18 cellular contexts compared by ENCODE assay signal in the genomic region with DNA sequence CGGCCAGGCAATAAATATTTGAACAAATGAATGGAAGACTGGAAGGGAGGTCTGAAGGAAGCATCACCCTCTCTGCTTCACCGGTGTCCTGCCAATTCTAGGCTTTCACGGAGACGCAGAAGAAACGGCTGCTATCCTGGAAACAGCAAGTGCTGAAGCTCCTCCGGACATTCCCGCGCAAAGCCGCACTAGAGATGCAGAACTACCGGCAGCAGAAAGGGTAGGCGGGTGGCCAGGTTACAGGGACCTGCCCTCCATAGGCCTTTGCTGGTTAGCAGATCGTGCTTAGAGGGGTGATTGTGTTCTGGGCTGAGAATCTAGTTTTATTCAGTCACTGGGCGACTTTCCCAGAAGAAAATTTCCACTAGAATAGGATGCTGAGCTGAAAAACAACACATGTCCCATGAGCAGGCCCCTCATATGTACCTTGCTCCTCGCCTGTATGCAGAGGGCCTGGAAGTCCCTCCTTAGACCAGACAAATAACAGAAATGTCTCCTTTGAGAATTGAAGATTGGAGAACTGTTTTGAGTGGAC. TPM values are rescaled to one million over a fixed set of nuclear protein-coding genes. Genes with fewer than 3 reads are reported as not detected.
DNase-seq lines count a peak whose midpoint lies in the region; ATAC-seq and TF ChIP-seq lines count a peak whose summit lies in the region.
"Had no signal": no experiment of that assay in that cellular context is flagged by ENCODE, and none has a peak within 500 bp of the region (broad histone marks: within the 10 kb centered on the region; RNA-seq: fewer than 3 reads in every experiment).

No MANE protein-coding gene starts in this region.

- peak overlapping the region; percentile 13 to 64 for H3K27ac ChIP-seq in breast epithelium
- no peak overlapping the region for H3K27ac ChIP-seq in mammary epithelial cell (ENCODE audit: insufficient read depth, low read depth, low read length)
- H3K27ac ChIP-seq: 22Rv1, HL-60 had no signal

- TF ChIP-seq CTCF in breast epithelium (IDR thresholded peaks at IDR 0.05) (no peak), mammary epithelial cell (conservative IDR thresholded peaks at IDR 0.05 in 1 of 2, IDR thresholded peaks at IDR 0.05 in 1 of 2; ENCODE audit: extremely low read depth in 1 of 2, insufficient read depth in 1 of 2, low read depth in 1 of 2, low read length in 2 of 2) (no peak)

- ATAC-seq in sciatic nerve (peak; percentile 19), HG02610 (IDR thresholded peaks at IDR 0.05; ENCODE audit: unreplicated experiment) (no peak), HG03439 (IDR thresholded peaks at IDR 0.05; ENCODE audit: unreplicated experiment) (no peak)
- ATAC-seq: CD8-positive, alpha-beta T cell had no signal

- no peaks in the 10 kb centered on the region for H3K27me3 ChIP-seq in breast epithelium
- no peaks in the 10 kb centered on the region for H3K27me3 ChIP-seq in mammary epithelial cell (ENCODE audit: insufficient read depth, low read length)

- no peak for TF ChIP-seq POLR2A in breast epithelium (IDR thresholded peaks at IDR 0.05)

- H3K9me3 ChIP-seq in breast epithelium (no peaks in the 10 kb centered on the region), mammary epithelial cell (replicated peaks; ENCODE audit: insufficient read depth, low read length) (no peaks in the 10 kb centered on the region)

- no TSS peak for BruUV-seq in mammary epithelial cell (replicated peaks; lab: Mats Ljungman, UMichigan)

- H3K79me2 ChIP-seq in mammary epithelial cell (ENCODE audit: insufficient read depth, low read length) = no peaks in the 10 kb centered on the region

- in situ Hi-C loops in mammary epithelial cell (cut with MboI; ENCODE audit: low sequenced_read_pairs in 2 of 2) = no loop called here

- H3K9ac ChIP-seq in mammary epithelial cell (ENCODE audit: insufficient read depth, low read length) = no peak overlapping the region

- H3K4me3 ChIP-seq in breast epithelium = no peak overlapping the region
- H3K4me3 ChIP-seq in mammary epithelial cell (replicated peaks in 1 of 3; ENCODE audit: insufficient read depth in 1 of 3, low read depth in 2 of 3, low read length in 3 of 3) = no peak overlapping the region

- CTCF ChIA-PET in mammary epithelial cell (lab: Charles Lee; ENCODE audit: low non-redundant PET) = no interaction called here

- H4K20me1 ChIP-seq in mammary epithelial cell (ENCODE audit: insufficient read depth, low read length) = no peaks in the 10 kb centered on the region

- no peak overlapping the region for H2AFZ ChIP-seq in mammary epithelial cell (ENCODE audit: low read depth, low read length)

- DNase-seq in breast epithelium (ENCODE audit: low spot score in 2 of 2) = no peak
- no peak for DNase-seq in mammary epithelial cell
- DNase-seq in inferior parietal cortex (ENCODE audit: extremely low spot score) = peak; percentile 48
- no peak for DNase-seq in sciatic nerve (ENCODE audit: low spot score)
- no peak for DNase-seq in NCI-H1048 (lab: John Stamatoyannopoulos, UW)
- DNase-seq in epidermal melanocyte (ENCODE audit: insufficient read length, low spot score) = no peak
- DNase-seq: CD8-positive, alpha-beta T cell; DMS79 treated with DMSO at 0.1 percent for 48 hours; HCEC 1CT; Kasumi-1; MM.1S; NCI-H187 treated with DMSO at 0.1 percent for 48 hours; NCI-H526 treated with DMSO at 0.1 percent for 48 hours; SHP77 treated with DMSO at 0.1 percent for 48 hours had no signal

- no peak overlapping the region for H3K4me2 ChIP-seq in mammary epithelial cell (ENCODE audit: insufficient read depth, low read depth, low read length)

- intact Hi-C loops in breast epithelium (cut with DNase I; ENCODE audit: low total_unique reads) = no loop called here
- intact Hi-C loops in mammary epithelial cell (cut with micrococcal nuclease) = no loop called here
- intact Hi-C loops in sciatic nerve (cut with DNase I) = no loop called here

- WGBS in mammary epithelial cell (ENCODE audit: low coverage, missing lambda C conversion rate) = 86% methylated on average over 14 of the region's 14 CpGs

- H3K4me1 ChIP-seq in breast epithelium (no peaks in the 10 kb centered on the region), mammary epithelial cell (ENCODE audit: insufficient read depth, low read length) (peaks cover 16% of the 10 kb centered on the region)

- dilution Hi-C loops in mammary epithelial cell (cut with HindIII; ENCODE audit: low sequenced_read_pairs) = no loop called here

- peaks cover 44% of the 10 kb centered on the region for H3K36me3 ChIP-seq in breast epithelium
- H3K36me3 ChIP-seq in mammary epithelial cell (ENCODE audit: insufficient read depth, low read length) = peaks cover 11% of the 10 kb centered on the region

RNA-seq across cellular contexts. Expression of a gene that starts 11.0 kb away (rescaled TPM):
- 10 to 100 TPM; 41.3 to 49.5 (median 45.2) TPM for total RNA-seq in breast epithelium
- total RNA-seq in mammary epithelial cell = 10 to 100 TPM; 25.5 to 45.8 TPM
- 54.0 TPM for polyA plus RNA-seq in mammary epithelial cell
- 26.5 TPM for polyA minus RNA-seq in mammary epithelial cell
- total RNA-seq in sciatic nerve = 38.7 TPM

RNA-seq across cellular contexts. Expression of a gene that starts 11.2 kb away (rescaled TPM):
- total RNA-seq in breast epithelium = 10 to 100 TPM; 36.6 to 49.5 (median 47.3) TPM
- 10 to 100 TPM; 19.5 to 29.3 TPM for total RNA-seq in mammary epithelial cell
- polyA plus RNA-seq in mammary epithelial cell = 25.9 TPM
- 21.9 TPM for polyA minus RNA-seq in mammary epithelial cell
- total RNA-seq in sciatic nerve = 37.2 TPM

RNA-seq across cellular contexts. Expression of a gene that starts 26.7 kb away (rescaled TPM):
- total RNA-seq in breast epithelium = 100 to 1,000 TPM in 2 of 3 donors, 10 to 100 TPM in 1; 91.7 to 299 (median 143) TPM
- total RNA-seq in mammary epithelial cell = 100 to 1,000 TPM in 1 of 2 donors, 10 to 100 TPM in 1; 13.3 to 110 TPM
- polyA plus RNA-seq in mammary epithelial cell = 10.4 TPM
- polyA minus RNA-seq in mammary epithelial cell = 34.5 TPM
- 342 TPM for total RNA-seq in sciatic nerve

RNA-seq across cellular contexts. Expression of a gene that starts 32.5 kb away (rescaled TPM):
- total RNA-seq in breast epithelium (10 to 100 TPM in 2 of 3 donors, 1 to 10 TPM in 1; 8.0 to 11.8 (median 10.2) TPM), mammary epithelial cell (10 to 100 TPM; 15.5 to 40.6 TPM), sciatic nerve (89.2 TPM)
- 21.9 TPM for polyA plus RNA-seq in mammary epithelial cell
- 10.2 TPM for polyA minus RNA-seq in mammary epithelial cell

RNA-seq across cellular contexts. Expression of a gene that starts 37.7 kb away (rescaled TPM):
- total RNA-seq in breast epithelium = 10 to 100 TPM; 57.4 to 65.2 (median 59.7) TPM
- 10 to 100 TPM; 54.3 to 95.2 TPM for total RNA-seq in mammary epithelial cell
- polyA plus RNA-seq in mammary epithelial cell = 54.1 TPM
- polyA minus RNA-seq in mammary epithelial cell = 144 TPM
- 139 TPM for total RNA-seq in sciatic nerve
